ENCODE assay signal across 1 cellular context in genomic region chr16:68800257-68800875, GRCh38.
TF ChIP-seq lines count a peak whose summit lies in the region.

No MANE protein-coding gene starts in this region.

TF ChIP-seq in HepG2, 621 proteins besides CTCF, POLR2A, EP300 and RAD21 (continued from another document and continues in another):
- no peak for TF ChIP-seq RERE (CRISPR knock-in tag; IDR thresholded peaks at IDR 0.05; ENCODE audit: low read depth)
- TF ChIP-seq ZNF607 (CRISPR knock-in tag; IDR thresholded peaks at IDR 0.05; ENCODE audit: borderline replicate concordance): no peak
- TF ChIP-seq, protein P1, sequence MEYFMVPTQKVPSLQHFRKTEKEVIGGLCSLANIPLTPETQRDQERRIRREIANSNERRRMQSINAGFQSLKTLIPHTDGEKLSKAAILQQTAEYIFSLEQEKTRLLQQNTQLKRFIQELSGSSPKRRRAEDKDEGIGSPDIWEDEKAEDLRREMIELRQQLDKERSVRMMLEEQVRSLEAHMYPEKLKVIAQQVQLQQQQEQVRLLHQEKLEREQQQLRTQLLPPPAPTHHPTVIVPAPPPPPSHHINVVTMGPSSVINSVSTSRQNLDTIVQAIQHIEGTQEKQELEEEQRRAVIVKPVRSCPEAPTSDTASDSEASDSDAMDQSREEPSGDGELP (IDR thresholded peaks at IDR 0.05; ENCODE audit: borderline replicate concordance, low read depth): no peak
- TF ChIP-seq HDAC1 (CRISPR knock-in tag; IDR thresholded peaks at IDR 0.05): no peak
- TF ChIP-seq, protein P2, sequence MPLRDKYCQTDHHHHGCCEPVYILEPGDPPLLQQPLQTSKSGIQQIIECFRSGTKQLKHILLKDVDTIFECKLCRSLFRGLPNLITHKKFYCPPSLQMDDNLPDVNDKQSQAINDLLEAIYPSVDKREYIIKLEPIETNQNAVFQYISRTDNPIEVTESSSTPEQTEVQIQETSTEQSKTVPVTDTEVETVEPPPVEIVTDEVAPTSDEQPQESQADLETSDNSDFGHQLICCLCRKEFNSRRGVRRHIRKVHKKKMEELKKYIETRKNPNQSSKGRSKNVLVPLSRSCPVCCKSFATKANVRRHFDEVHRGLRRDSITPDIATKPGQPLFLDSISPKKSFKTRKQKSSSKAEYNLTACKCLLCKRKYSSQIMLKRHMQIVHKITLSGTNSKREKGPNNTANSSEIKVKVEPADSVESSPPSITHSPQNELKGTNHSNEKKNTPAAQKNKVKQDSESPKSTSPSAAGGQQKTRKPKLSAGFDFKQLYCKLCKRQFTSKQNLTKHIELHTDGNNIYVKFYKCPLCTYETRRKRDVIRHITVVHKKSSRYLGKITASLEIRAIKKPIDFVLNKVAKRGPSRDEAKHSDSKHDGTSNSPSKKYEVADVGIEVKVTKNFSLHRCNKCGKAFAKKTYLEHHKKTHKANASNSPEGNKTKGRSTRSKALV (CRISPR knock-in tag; IDR thresholded peaks at IDR 0.05): no peak
- no peak for TF ChIP-seq NFAT5 (CRISPR knock-in tag; IDR thresholded peaks at IDR 0.05)
- TF ChIP-seq ZNF253 (CRISPR knock-in tag; IDR thresholded peaks at IDR 0.05; ENCODE audit: borderline replicate concordance): no peak
- TF ChIP-seq HNRNPLL (IDR thresholded peaks at IDR 0.05; ENCODE audit: low read depth, low read length, poor library complexity, severe bottlenecking): no peak
- TF ChIP-seq ZNF605 (CRISPR knock-in tag; IDR thresholded peaks at IDR 0.05): 0 out of 2 replicates have a peak, but pooled peaks have one; percentile 48
- no peak for TF ChIP-seq NFYB (CRISPR knock-in tag; IDR thresholded peaks at IDR 0.05)
- no peak for TF ChIP-seq KLF13 (CRISPR knock-in tag; IDR thresholded peaks at IDR 0.05)
- TF ChIP-seq ZNF225 (CRISPR knock-in tag; IDR thresholded peaks at IDR 0.05): no peak
- TF ChIP-seq TOE1 (CRISPR knock-in tag; IDR thresholded peaks at IDR 0.05): no peak
- TF ChIP-seq ZBTB8A (CRISPR knock-in tag; IDR thresholded peaks at IDR 0.05; ENCODE audit: borderline replicate concordance, low read depth): no peak
- TF ChIP-seq SNAPC2 (CRISPR knock-in tag; IDR thresholded peaks at IDR 0.05): no peak
- no peak for TF ChIP-seq SOX6 (IDR thresholded peaks at IDR 0.05)
- TF ChIP-seq SOX6 (CRISPR knock-in tag; IDR thresholded peaks at IDR 0.05): no peak; the same call in 1 of the 2 replicates
- TF ChIP-seq YY1 (IDR thresholded peaks at IDR 0.05; ENCODE audit: insufficient read depth, insufficient replicate concordance, low read depth, low read length): peak; percentile 23
- no peak for TF ChIP-seq EED (CRISPR knock-in tag; IDR thresholded peaks at IDR 0.05)
- 0 out of 2 replicates have a peak, but pooled peaks have one; percentile 31 for TF ChIP-seq THRA (CRISPR knock-in tag; IDR thresholded peaks at IDR 0.05; ENCODE audit: borderline replicate concordance)
- no peak for TF ChIP-seq FOXP1 (IDR thresholded peaks at IDR 0.05)
- no peak for TF ChIP-seq FOXP1 (CRISPR knock-in tag; IDR thresholded peaks at IDR 0.05)
- TF ChIP-seq, protein P3, sequence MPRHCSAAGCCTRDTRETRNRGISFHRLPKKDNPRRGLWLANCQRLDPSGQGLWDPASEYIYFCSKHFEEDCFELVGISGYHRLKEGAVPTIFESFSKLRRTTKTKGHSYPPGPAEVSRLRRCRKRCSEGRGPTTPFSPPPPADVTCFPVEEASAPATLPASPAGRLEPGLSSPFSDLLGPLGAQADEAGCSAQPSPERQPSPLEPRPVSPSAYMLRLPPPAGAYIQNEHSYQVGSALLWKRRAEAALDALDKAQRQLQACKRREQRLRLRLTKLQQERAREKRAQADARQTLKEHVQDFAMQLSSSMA (CRISPR knock-in tag; IDR thresholded peaks at IDR 0.05): no peak
- TF ChIP-seq AKAP8 (CRISPR knock-in tag; IDR thresholded peaks at IDR 0.05): no peak
- TF ChIP-seq NR2C2 (CRISPR knock-in tag; IDR thresholded peaks at IDR 0.05; ENCODE audit: borderline replicate concordance): no peak
- no peak for TF ChIP-seq NRL (CRISPR knock-in tag; IDR thresholded peaks at IDR 0.05; ENCODE audit: borderline replicate concordance)
- no peak for TF ChIP-seq ZNF343 (CRISPR knock-in tag; IDR thresholded peaks at IDR 0.05)
- TF ChIP-seq FOXO4 (CRISPR knock-in tag; conservative IDR thresholded peaks at IDR 0.05): no peak
- no peak for TF ChIP-seq ZNF737 (CRISPR knock-in tag; IDR thresholded peaks at IDR 0.05; ENCODE audit: borderline replicate concordance)
- no peak for TF ChIP-seq RAD51 (IDR thresholded peaks at IDR 0.05; ENCODE audit: borderline replicate concordance)
- TF ChIP-seq, protein P4, sequence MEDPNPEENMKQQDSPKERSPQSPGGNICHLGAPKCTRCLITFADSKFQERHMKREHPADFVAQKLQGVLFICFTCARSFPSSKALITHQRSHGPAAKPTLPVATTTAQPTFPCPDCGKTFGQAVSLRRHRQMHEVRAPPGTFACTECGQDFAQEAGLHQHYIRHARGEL (CRISPR knock-in tag; IDR thresholded peaks at IDR 0.05): no peak
- TF ChIP-seq PBX3 (CRISPR knock-in tag; IDR thresholded peaks at IDR 0.05; ENCODE audit: borderline replicate concordance): no peak
- TF ChIP-seq ATM (IDR thresholded peaks at IDR 0.05; ENCODE audit: borderline replicate concordance): no peak
- TF ChIP-seq FOXK1 (CRISPR knock-in tag; IDR thresholded peaks at IDR 0.05; ENCODE audit: borderline replicate concordance, low read depth): no peak
- peak; percentile 95 for TF ChIP-seq TEAD3 (CRISPR knock-in tag; optimal IDR thresholded peaks at IDR 0.05; ENCODE audit: borderline replicate concordance)
- TF ChIP-seq, protein P5, sequence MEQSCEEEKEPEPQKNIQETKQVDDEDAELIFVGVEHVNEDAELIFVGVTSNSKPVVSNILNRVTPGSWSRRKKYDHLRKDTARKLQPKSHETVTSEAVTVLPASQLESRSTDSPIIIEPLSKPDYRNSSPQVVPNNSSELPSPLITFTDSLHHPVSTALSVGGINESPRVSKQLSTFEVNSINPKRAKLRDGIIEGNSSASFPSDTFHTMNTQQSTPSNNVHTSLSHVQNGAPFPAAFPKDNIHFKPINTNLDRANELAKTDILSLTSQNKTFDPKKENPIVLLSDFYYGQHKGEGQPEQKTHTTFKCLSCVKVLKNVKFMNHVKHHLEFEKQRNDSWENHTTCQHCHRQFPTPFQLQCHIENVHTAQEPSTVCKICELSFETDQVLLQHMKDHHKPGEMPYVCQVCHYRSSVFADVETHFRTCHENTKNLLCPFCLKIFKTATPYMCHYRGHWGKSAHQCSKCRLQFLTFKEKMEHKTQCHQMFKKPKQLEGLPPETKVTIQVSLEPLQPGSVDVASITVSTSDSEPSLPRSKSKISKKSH (CRISPR knock-in tag; IDR thresholded peaks at IDR 0.05; ENCODE audit: borderline replicate concordance): no peak
